In the genomic region with DNA sequence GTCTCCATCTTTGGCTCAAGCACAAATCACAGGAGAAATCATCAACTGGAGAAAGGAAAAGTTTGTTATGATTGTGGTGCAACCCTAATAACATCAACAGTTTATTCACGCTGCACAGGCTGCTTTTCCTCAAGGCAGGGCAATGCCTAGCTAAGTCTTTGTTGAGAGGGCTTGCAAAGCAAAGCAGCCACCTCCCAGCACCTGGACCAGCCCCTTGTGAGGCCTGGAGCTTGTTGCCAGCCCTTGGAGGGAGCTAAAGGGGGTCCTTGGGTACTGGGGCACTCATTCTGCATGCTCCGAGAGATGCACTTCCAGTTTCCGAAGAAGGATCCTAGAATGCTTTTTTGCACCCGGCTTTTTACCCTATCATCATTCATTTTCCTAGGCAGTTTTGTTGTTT, we compare ENCODE assay signal across 27 cellular contexts.
"Had no signal": no experiment of that assay in that cellular context is flagged by ENCODE, and none has a peak within 500 bp of the region (broad histone marks: within the 10 kb centered on the region; RNA-seq: fewer than 3 reads in every experiment).

No MANE protein-coding gene starts in this region.

- H3K4me1 ChIP-seq: ascending aorta, esophagus squamous epithelium, gastroesophageal sphincter, heart right ventricle had no signal

- H3K27me3 ChIP-seq: ascending aorta, brain microvascular endothelial cell, esophagus squamous epithelium, gastroesophageal sphincter, heart right ventricle had no signal

- H3K4me1 Mint-ChIP-seq: activated CD4-positive, alpha-beta T cell treated with anti-CD3 and anti-CD28 coated beads for 36 hours; activated CD4-positive, alpha-beta T cell treated with anti-CD3 and anti-CD28 coated beads, Interleukin-2, amount 10 ng/mL, durations not matched to agents 24 days and 14 days; activated CD8-positive, alpha-beta memory T cell treated with anti-CD3 and anti-CD28 coated beads, Interleukin-2, amount 10 ng/mL, durations not matched to agents 7 days and 5 days; activated naive CD4-positive, alpha-beta T cell treated with anti-CD3 and anti-CD28 coated beads, Interleukin-2, amount 10 ng/mL, durations not matched to agents 7 days and 5 days; activated naive CD8-positive, alpha-beta T cell treated with anti-CD3 and anti-CD28 coated beads, Interleukin-2, amount 10 ng/mL, durations not matched to agents 7 days and 5 days; central memory CD8-positive, alpha-beta T cell had no signal

- H3K36me3 Mint-ChIP-seq: activated CD4-positive, alpha-beta memory T cell treated with anti-CD3 and anti-CD28 coated beads for 36 hours; activated CD8-positive, alpha-beta memory T cell treated with anti-CD3 and anti-CD28 coated beads, Interleukin-2, amount 10 ng/mL, durations not matched to agents 7 days and 5 days; activated naive CD4-positive, alpha-beta T cell treated with anti-CD3 and anti-CD28 coated beads, Interleukin-2, amount 10 ng/mL, durations not matched to agents 7 days and 5 days; activated naive CD8-positive, alpha-beta T cell treated with anti-CD3 and anti-CD28 coated beads, Interleukin-2, amount 10 ng/mL, durations not matched to agents 7 days and 5 days had no signal

- DNase-seq: activated CD4-positive, alpha-beta memory T cell treated with anti-CD3 and anti-CD28 coated beads for 36 hours; activated CD4-positive, alpha-beta T cell treated with anti-CD3 and anti-CD28 coated beads for 36 hours; activated CD4-positive, alpha-beta T cell treated with anti-CD3 and anti-CD28 coated beads, Interleukin-2, amount 10 ng/mL, durations not matched to agents 24 days and 14 days; activated CD4-positive, CD25-positive, alpha-beta regulatory T cell; activated CD4-positive, CD25-positive, alpha-beta regulatory T cell treated with anti-CD3 and anti-CD28 coated beads, Interleukin-2, amount 50 U/mL, for 72 hours; activated CD8-positive, alpha-beta memory T cell treated with anti-CD3 and anti-CD28 coated beads, Interleukin-2, amount 10 ng/mL, durations not matched to agents 7 days and 5 days; activated CD8-positive, alpha-beta memory T cell treated with anti-CD3 and anti-CD28 coated beads, Interleukin-2, amount 50 U/mL, for 4 hours; activated CD8-positive, alpha-beta T cell treated with anti-CD3 and anti-CD28 coated beads, Interleukin-2, amount 10 ng/mL, durations not matched to agents 7 days and 5 days; activated gamma-delta T cell; activated naive CD4-positive, alpha-beta T cell; activated naive CD4-positive, alpha-beta T cell treated with anti-CD3 and anti-CD28 coated beads, Interleukin-2, amount 10 ng/mL, durations not matched to agents 7 days and 5 days; activated naive CD8-positive, alpha-beta T cell treated with anti-CD3 and anti-CD28 coated beads, Interleukin-2, amount 10 ng/mL, durations not matched to agents 7 days and 5 days; activated T-cell treated with anti-CD3 and anti-CD28 coated beads, Interleukin-2, amount 50 U/mL, for 1 hour; activated T-cell treated with anti-CD3 and anti-CD28 coated beads, Interleukin-2, amount 50 U/mL, for 48 hours; cortex of kidney; effector CD8-positive, alpha-beta T cell; esophagus squamous epithelium; foreskin melanocyte; heart right ventricle; T-helper 2 cell had no signal

- H3K36me3 ChIP-seq: ascending aorta, brain microvascular endothelial cell, esophagus squamous epithelium, gastroesophageal sphincter, heart right ventricle had no signal

- H3K9me3 ChIP-seq: ascending aorta, esophagus squamous epithelium had no signal

- H3K27ac Mint-ChIP-seq: activated CD4-positive, alpha-beta memory T cell treated with anti-CD3 and anti-CD28 coated beads for 36 hours; activated CD4-positive, alpha-beta T cell treated with anti-CD3 and anti-CD28 coated beads for 36 hours; activated CD4-positive, alpha-beta T cell treated with anti-CD3 and anti-CD28 coated beads, Interleukin-2, amount 10 ng/mL, durations not matched to agents 24 days and 14 days; activated CD8-positive, alpha-beta memory T cell treated with anti-CD3 and anti-CD28 coated beads, Interleukin-2, amount 10 ng/mL, durations not matched to agents 7 days and 5 days; activated CD8-positive, alpha-beta T cell treated with anti-CD3 and anti-CD28 coated beads, Interleukin-2, amount 10 ng/mL, durations not matched to agents 7 days and 5 days; activated naive CD4-positive, alpha-beta T cell treated with anti-CD3 and anti-CD28 coated beads, Interleukin-2, amount 10 ng/mL, durations not matched to agents 7 days and 5 days; activated naive CD4-positive, alpha-beta T cell treated with anti-CD3 and anti-CD28 coated beads, Interleukin-2, amount 50 U/mL, for 72 hours; activated naive CD8-positive, alpha-beta T cell treated with anti-CD3 and anti-CD28 coated beads, Interleukin-2, amount 10 ng/mL, durations not matched to agents 7 days and 5 days; activated T-helper 1 cell treated with anti-CD3 and anti-CD28 coated beads, Interleukin-12 subunit alpha, Interleukin-12 subunit beta, Interleukin-2, Interleukin-4 antibody, amounts not matched to agents 30 ng/mL and 10 ng/mL and 1 ng/mL, durations not matched to agents 14 hours and 24 hours and 36 hours had no signal

- H3K9me3 Mint-ChIP-seq: activated CD4-positive, alpha-beta T cell treated with anti-CD3 and anti-CD28 coated beads, Interleukin-2, amount 10 ng/mL, durations not matched to agents 24 days and 14 days; activated naive CD4-positive, alpha-beta T cell treated with anti-CD3 and anti-CD28 coated beads, Interleukin-2, amount 10 ng/mL, durations not matched to agents 7 days and 5 days had no signal

- H3K4me3 ChIP-seq: ascending aorta, esophagus squamous epithelium, gastroesophageal sphincter, heart right ventricle had no signal

- H3K27ac ChIP-seq: ascending aorta, epithelial cell of prostate, esophagus squamous epithelium, gastroesophageal sphincter, heart right ventricle had no signal

- H3K27me3 Mint-ChIP-seq: activated CD4-positive, alpha-beta memory T cell treated with anti-CD3 and anti-CD28 coated beads for 36 hours; activated CD4-positive, alpha-beta T cell treated with anti-CD3 and anti-CD28 coated beads, Interleukin-2, amount 10 ng/mL, durations not matched to agents 24 days and 14 days; activated CD8-positive, alpha-beta memory T cell treated with anti-CD3 and anti-CD28 coated beads, Interleukin-2, amount 10 ng/mL, durations not matched to agents 7 days and 5 days; activated naive CD4-positive, alpha-beta T cell treated with anti-CD3 and anti-CD28 coated beads, Interleukin-2, amount 10 ng/mL, durations not matched to agents 7 days and 5 days; activated naive CD8-positive, alpha-beta T cell treated with anti-CD3 and anti-CD28 coated beads, Interleukin-2, amount 10 ng/mL, durations not matched to agents 7 days and 5 days had no signal

- H3K4me3 Mint-ChIP-seq: activated CD4-positive, alpha-beta memory T cell treated with anti-CD3 and anti-CD28 coated beads for 36 hours; activated CD4-positive, alpha-beta T cell treated with anti-CD3 and anti-CD28 coated beads for 36 hours; activated CD4-positive, alpha-beta T cell treated with anti-CD3 and anti-CD28 coated beads, Interleukin-2, amount 10 ng/mL, durations not matched to agents 24 days and 14 days; activated CD8-positive, alpha-beta memory T cell treated with anti-CD3 and anti-CD28 coated beads, Interleukin-2, amount 10 ng/mL, durations not matched to agents 7 days and 5 days; activated CD8-positive, alpha-beta T cell treated with anti-CD3 and anti-CD28 coated beads, Interleukin-2, amount 10 ng/mL, durations not matched to agents 7 days and 5 days; activated naive CD4-positive, alpha-beta T cell treated with anti-CD3 and anti-CD28 coated beads, Interleukin-2, amount 10 ng/mL, durations not matched to agents 7 days and 5 days; activated naive CD8-positive, alpha-beta T cell treated with anti-CD3 and anti-CD28 coated beads, Interleukin-2, amount 10 ng/mL, durations not matched to agents 7 days and 5 days; activated T-helper 1 cell treated with anti-CD3 and anti-CD28 coated beads, Interleukin-12 subunit alpha, Interleukin-12 subunit beta, Interleukin-2, Interleukin-4 antibody, amounts not matched to agents 30 ng/mL and 10 ng/mL and 1 ng/mL, durations not matched to agents 14 hours and 24 hours and 36 hours; central memory CD8-positive, alpha-beta T cell had no signal
